1 cellular context compared by ENCODE assay signal in the genomic region with DNA sequence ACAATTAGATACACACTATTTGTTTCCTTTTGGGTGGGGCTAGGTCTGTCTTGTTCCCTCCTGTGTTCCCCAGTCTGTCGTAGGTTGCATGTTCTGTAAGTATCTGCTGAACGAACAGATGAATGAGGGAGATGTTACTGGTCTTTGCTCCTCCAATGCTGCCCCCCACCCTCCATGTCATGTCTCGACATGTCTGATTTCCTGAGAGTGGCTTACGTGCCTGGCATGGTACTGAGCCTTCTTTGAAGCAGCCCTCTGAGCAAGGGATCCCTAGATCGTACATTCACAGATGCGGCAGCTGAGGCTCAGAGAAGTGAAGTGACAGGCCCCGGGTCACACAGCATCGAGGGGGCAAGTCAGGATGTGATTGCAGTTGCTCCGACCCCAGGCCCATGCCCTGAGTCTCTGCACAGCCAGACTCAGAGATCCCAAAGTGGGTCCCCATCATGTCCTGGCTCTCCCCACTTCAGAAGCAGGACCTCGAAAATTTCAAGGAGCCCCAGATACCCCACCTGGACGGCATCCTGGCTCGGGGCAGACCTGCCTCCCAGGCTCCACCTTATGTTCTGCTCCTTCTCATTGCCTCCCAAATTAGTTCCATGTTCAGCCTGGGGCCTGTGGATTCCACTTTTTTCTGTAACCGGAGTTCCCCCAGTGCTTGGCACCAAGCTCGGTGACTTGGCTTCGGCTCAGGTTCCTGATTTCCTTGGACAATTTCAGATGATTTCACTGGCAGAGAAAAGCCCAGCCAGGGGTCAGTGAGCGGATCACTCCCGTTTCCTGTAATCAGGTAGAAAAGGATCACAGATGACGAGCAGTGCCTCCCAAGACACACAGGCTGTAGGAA.
TF ChIP-seq lines count a peak whose summit lies in the region.

No MANE protein-coding gene starts in this region.

TF ChIP-seq in HCT116, 20 proteins besides CTCF, POLR2A, EP300 and RAD21 (continued from another document):
- TF ChIP-seq ZBTB33 (IDR thresholded peaks at IDR 0.05; ENCODE audit: extremely low read depth, insufficient replicate concordance, low read length) = no peak
- TF ChIP-seq SP1 (IDR thresholded peaks at IDR 0.05; ENCODE audit: low read depth) = no peak
- TF ChIP-seq SIN3A (IDR thresholded peaks at IDR 0.05; ENCODE audit: low read depth) = no peak
- TF ChIP-seq CBX3 (IDR thresholded peaks at IDR 0.05; ENCODE audit: low read depth) = no peak
- no peak for TF ChIP-seq ATF3 (IDR thresholded peaks at IDR 0.05)
- no peak for TF ChIP-seq EGR1 (IDR thresholded peaks at IDR 0.05; ENCODE audit: low read depth)
- TF ChIP-seq EZH2phosphoT487 (IDR thresholded peaks at IDR 0.05; ENCODE audit: borderline replicate concordance) = no peak
